Comparison of ENCODE assay signal across 1 cellular context in genomic region chr1:78143152-78143551, GRCh38.
TF ChIP-seq lines count a peak whose summit lies in the region.

No MANE protein-coding gene starts in this region.

TF ChIP-seq in IMR-90, 13 proteins besides CTCF, POLR2A, EP300 and RAD21 (continued from another document):
- TF ChIP-seq ELK1 (IDR thresholded peaks at IDR 0.05; ENCODE audit: borderline replicate concordance, low read depth, low read length) = no peak
- TF ChIP-seq CEBPB (IDR thresholded peaks at IDR 0.05; ENCODE audit: low read depth, low read length) = no peak
- TF ChIP-seq MAFK (IDR thresholded peaks at IDR 0.05; ENCODE audit: low read depth, low read length) = no peak
- TF ChIP-seq MAZ (IDR thresholded peaks at IDR 0.05; ENCODE audit: borderline replicate concordance, low read depth, low read length) = no peak
- no peak for TF ChIP-seq FOS (IDR thresholded peaks at IDR 0.05; ENCODE audit: low read depth, low read length)
- TF ChIP-seq SMC3 (IDR thresholded peaks at IDR 0.05; ENCODE audit: low read depth, low read length) = no peak
- no peak for TF ChIP-seq CHD1 (IDR thresholded peaks at IDR 0.05; ENCODE audit: low read depth, low read length)
- TF ChIP-seq RFX5 (IDR thresholded peaks at IDR 0.05; ENCODE audit: low read depth, low read length) = no peak
